13 cellular contexts compared by ENCODE assay signal in genomic region chr5:136040746-136041415, GRCh38. TPM values are rescaled to one million over a fixed set of nuclear protein-coding genes. Genes with fewer than 3 reads are reported as not detected.
DNase-seq lines count a peak whose midpoint lies in the region; ATAC-seq and TF ChIP-seq lines count a peak whose summit lies in the region.
"Had no signal": no experiment of that assay in that cellular context is flagged by ENCODE, and none has a peak within 500 bp of the region (broad histone marks: within the 10 kb centered on the region; RNA-seq: fewer than 3 reads in every experiment).

No MANE protein-coding gene starts in this region.

- intact Hi-C loops in left cardiac atrium (cut with DNase I), result no loop called here
- intact Hi-C loops in heart right ventricle (cut with DNase I), result no loop called here
- intact Hi-C loops in OCI-LY7 (cut with micrococcal nuclease; ENCODE audit: unreplicated experiment), result no loop called here
- intact Hi-C loops in transverse colon (cut with DNase I; ENCODE audit: low total_unique reads), result no loop called here

- CTCF ChIA-PET in OCI-LY7 (lab: Charles Lee; ENCODE audit: unreplicated experiment), result interaction anchor here (0.5 to 0.6 kb wide), 2 partner anchors 14 to 126 kb away, joined by 3 read pairs; no protein-coding TSS in a partner anchor

- H3K79me2 ChIP-seq in OCI-LY7 (ENCODE audit: insufficient read depth, low read depth, low read length), result no peaks in the 10 kb centered on the region

- 55 to 65% methylated on average over 4 of the region's 4 CpGs for WGBS in heart right ventricle, 2 donors
- WGBS in transverse colon (ENCODE audit: low coverage in 1 of 2), 2 donors, result 47% methylated on average over 3 of the region's 4 CpGs; no CpG with 5 or more reads in 1 of the 2 donors

- no peak for TF ChIP-seq CTCF in heart right ventricle (IDR thresholded peaks at IDR 0.05)
- no peak for TF ChIP-seq CTCF in OCI-LY7 (conservative IDR thresholded peaks at IDR 0.05; ENCODE audit: low read length)
- TF ChIP-seq CTCF in transverse colon (IDR thresholded peaks at IDR 0.05), result no peak

- DNase-seq in left cardiac atrium (no peak), heart right ventricle (no peak), OCI-LY7 (ENCODE audit: low spot score) (peak; percentile 26), transverse colon (peak; percentile 38), AML-193 (lab: John Stamatoyannopoulos, UW) (no peak), NOMO-1 treated with dmso at 0.1 percent for 144 hours (lab: John Stamatoyannopoulos, UW; ENCODE audit: unreplicated experiment) (no peak), NOMO-1 (lab: John Stamatoyannopoulos, UW; ENCODE audit: unreplicated experiment in 2 of 2) (no peak)
- DNase-seq: activated naive CD4-positive, alpha-beta T cell treated with Interleukin-2 at 50 U/mL for 16 hours; hippocampal formation; NCI-H2107; occipital lobe; stimulated activated CD4-positive, alpha-beta T cell treated with anti-CD3 and anti-CD28 coated beads, Interleukin-1b, Interleukin-23, amount 100 ng/mL, for 48 hours had no signal

- H3K9me3 ChIP-seq in heart right ventricle, result peaks cover 0 to 9% (median 0%) of the 10 kb centered on the region in 11 donors
- 0 out of 2 replicates have a peak, but pooled peaks cover 5% of the 10 kb centered on the region for H3K9me3 ChIP-seq in OCI-LY7 (ENCODE audit: low read length)
- no peaks in the 10 kb centered on the region for H3K9me3 ChIP-seq in transverse colon

- no peak overlapping the region for H2AFZ ChIP-seq in OCI-LY7 (ENCODE audit: low read length)

- TF ChIP-seq POLR2A in transverse colon (IDR thresholded peaks at IDR 0.05), result no peak

- H4K20me1 ChIP-seq in OCI-LY7 (ENCODE audit: insufficient read depth, low read length), result no peaks in the 10 kb centered on the region

- POLR2A ChIA-PET in OCI-LY7 (lab: Charles Lee), result interaction anchor here (0.8 kb wide), 1 partner anchor 30 kb away, joined by 3 read pairs; no protein-coding TSS in a partner anchor

- no peak overlapping the region for H3K4me3 ChIP-seq in heart right ventricle
- H3K4me3 ChIP-seq in OCI-LY7 (ENCODE audit: low read depth, low read length, poor library complexity, severe bottlenecking), result no peak overlapping the region
- no peak overlapping the region for H3K4me3 ChIP-seq in transverse colon

- H3K9me2 ChIP-seq in OCI-LY7 (ENCODE audit: insufficient read depth, low read length), result no peaks in the 10 kb centered on the region

- no TSS peak for BruUV-seq in OCI-LY7 (replicated peaks; lab: Mats Ljungman, UMichigan)

- H3K36me3 ChIP-seq in heart right ventricle (peaks cover 0 to 85% (median 0%) of the 10 kb centered on the region in 9 donors), OCI-LY7 (ENCODE audit: insufficient read depth, low read length) (peaks cover 3% of the 10 kb centered on the region; the same call in 1 of the 2 replicates), transverse colon (no peaks in the 10 kb centered on the region)

- in situ Hi-C loops in transverse colon (cut with MboI; ENCODE audit: low pct_ligation_motif_present in 1 of 4, low pct_unique_long_range_greater_than_20kb in 1 of 4, low sequenced_read_pairs in 3 of 4), result no loop called here

- TF ChIP-seq EP300 in transverse colon (IDR thresholded peaks at IDR 0.05; ENCODE audit: low read depth), result no peak

- no peak overlapping the region for H3K27ac ChIP-seq in heart right ventricle
- H3K27ac ChIP-seq in OCI-LY7 (ENCODE audit: low read depth, low read length, poor library complexity, severe bottlenecking), result no peak overlapping the region
- no peak overlapping the region for H3K27ac ChIP-seq in transverse colon

- H3K4me2 ChIP-seq in OCI-LY7 (ENCODE audit: low read length), result peak overlapping the region; percentile 8; the same call in 1 of the 2 replicates

- H3K27me3 ChIP-seq in heart right ventricle (no peaks in the 10 kb centered on the region), transverse colon (no peaks in the 10 kb centered on the region)

- ATAC-seq in left cardiac atrium (peak; percentile 40 to 52), heart right ventricle (no peak), esophagus mucosa (peak; percentile 62)

- H3K4me1 ChIP-seq in heart right ventricle (peaks cover 16 to 87% (median 63%) of the 10 kb centered on the region in 9 donors), OCI-LY7 (ENCODE audit: insufficient read depth, low read length, poor library complexity, severe bottlenecking) (peaks cover 57% of the 10 kb centered on the region), transverse colon (peaks cover 15 to 44% (median 26%) of the 10 kb centered on the region in 4 donors)

RNA-seq across cellular contexts. Expression of gene TGFBI, which starts 12.1 kb away (rescaled TPM):
- 100 to 1,000 TPM in 1 of 2 donors, 10 to 100 TPM in 1; 79.7 to 130 TPM for total RNA-seq in left cardiac atrium
- 100 to 1,000 TPM in 1 of 10 donors, 10 to 100 TPM in 9; 29.6 to 137 (median 46.2) TPM for total RNA-seq in heart right ventricle
- 10 to 100 TPM; 65.5 to 69.9 TPM for polyA plus RNA-seq in heart right ventricle
- total RNA-seq in OCI-LY7 (2014; rRNA removed; shearing (Covaris generic)), result not detected in 2 replicates
- not detected in 2 replicates for total RNA-seq in OCI-LY7 (2022)
- total RNA-seq in esophagus mucosa, result 13.4 TPM
- total RNA-seq in transverse colon, result 10 to 100 TPM; 22.4 to 79.6 (median 29.8) TPM

Comparison
In these comparisons a context has a peak if more than half of its experiments do, and no peak if none do; other contexts are left out.
1. ATAC-seq: peak in left cardiac atrium (2 of 2) and esophagus mucosa (single experiment); none in heart right ventricle (0 of 8).
2. DNase-seq: peak in OCI-LY7 (single experiment) and transverse colon (single experiment); none in left cardiac atrium (single experiment), heart right ventricle (0 of 2), AML-193 (0 of 2), NOMO-1 treated with dmso at 0.1 percent for 144 hours (single experiment) and NOMO-1 (0 of 2).
3. RNA of gene TGFBI, which starts 12.1 kb away (total RNA-seq): 79.7 to 130 TPM in left cardiac atrium, 29.6 to 137 TPM in heart right ventricle, 22.4 to 79.6 TPM in transverse colon and 13.4 TPM in esophagus mucosa (single experiment); not detected in OCI-LY7; every median in the first group is over 10 times any median in the second.